Comparison of ENCODE assay signal across 2 cellular contexts in the genomic region with DNA sequence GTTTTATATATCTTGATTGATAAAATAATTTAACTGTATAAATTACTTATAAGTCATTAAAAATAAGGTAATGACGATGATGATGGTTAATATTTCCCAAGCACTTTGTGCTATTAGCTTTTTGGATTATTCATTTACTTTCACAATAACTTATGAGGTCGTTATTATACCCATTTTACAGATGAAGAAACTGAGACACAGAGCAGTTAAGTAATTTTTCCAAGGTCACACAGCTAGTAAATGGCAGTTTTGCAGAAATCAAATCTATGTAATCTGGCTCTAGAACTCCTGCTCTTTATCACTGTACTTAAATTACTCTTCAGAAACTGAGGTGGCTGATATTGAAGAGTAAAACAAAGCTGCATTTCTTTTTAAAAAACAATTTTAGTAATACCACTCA.
TF ChIP-seq lines count a peak whose summit lies in the region.

No MANE protein-coding gene starts in this region.

TF ChIP-seq in HepG2, 621 proteins besides CTCF, POLR2A, EP300 and RAD21:
- no peak for TF ChIP-seq ZNF546 (CRISPR knock-in tag; conservative IDR thresholded peaks at IDR 0.05)
- peak; percentile 94 for TF ChIP-seq ZNF629 (CRISPR knock-in tag; conservative IDR thresholded peaks at IDR 0.05)
- TF ChIP-seq FOXK1 (CRISPR knock-in tag; IDR thresholded peaks at IDR 0.05; ENCODE audit: borderline replicate concordance, low read depth): no peak
- TF ChIP-seq RXRB (CRISPR knock-in tag; IDR thresholded peaks at IDR 0.05; ENCODE audit: borderline replicate concordance): no peak
- TF ChIP-seq PRDM4 (CRISPR knock-in tag; IDR thresholded peaks at IDR 0.05; ENCODE audit: borderline replicate concordance): no peak
- TF ChIP-seq, protein P1, sequence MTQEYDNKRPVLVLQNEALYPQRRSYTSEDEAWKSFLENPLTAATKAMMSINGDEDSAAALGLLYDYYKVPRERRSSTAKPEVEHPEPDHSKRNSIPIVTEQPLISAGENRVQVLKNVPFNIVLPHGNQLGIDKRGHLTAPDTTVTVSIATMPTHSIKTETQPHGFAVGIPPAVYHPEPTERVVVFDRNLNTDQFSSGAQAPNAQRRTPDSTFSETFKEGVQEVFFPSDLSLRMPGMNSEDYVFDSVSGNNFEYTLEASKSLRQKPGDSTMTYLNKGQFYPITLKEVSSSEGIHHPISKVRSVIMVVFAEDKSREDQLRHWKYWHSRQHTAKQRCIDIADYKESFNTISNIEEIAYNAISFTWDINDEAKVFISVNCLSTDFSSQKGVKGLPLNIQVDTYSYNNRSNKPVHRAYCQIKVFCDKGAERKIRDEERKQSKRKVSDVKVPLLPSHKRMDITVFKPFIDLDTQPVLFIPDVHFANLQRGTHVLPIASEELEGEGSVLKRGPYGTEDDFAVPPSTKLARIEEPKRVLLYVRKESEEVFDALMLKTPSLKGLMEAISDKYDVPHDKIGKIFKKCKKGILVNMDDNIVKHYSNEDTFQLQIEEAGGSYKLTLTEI (CRISPR knock-in tag; conservative IDR thresholded peaks at IDR 0.05): no peak
- TF ChIP-seq RORA (CRISPR knock-in tag; IDR thresholded peaks at IDR 0.05): no peak
- TF ChIP-seq RCOR2 (CRISPR knock-in tag; IDR thresholded peaks at IDR 0.05): peak; percentile 44; the same call in 1 of the 2 replicates
- no peak for TF ChIP-seq NFE2L2 (IDR thresholded peaks at IDR 0.05; ENCODE audit: low read length)
- peak; percentile 47; the same call in 1 of the 2 replicates for TF ChIP-seq ATF7 (IDR thresholded peaks at IDR 0.05)
- no peak for TF ChIP-seq ATF7 (CRISPR knock-in tag; IDR thresholded peaks at IDR 0.05)
- TF ChIP-seq HOXA3 (CRISPR knock-in tag; IDR thresholded peaks at IDR 0.05): no peak
- TF ChIP-seq CHD4 (IDR thresholded peaks at IDR 0.05; ENCODE audit: borderline replicate concordance, low read length): peak; percentile 96; the same call in 1 of the 2 replicates
- TF ChIP-seq TP53 (CRISPR knock-in tag; conservative IDR thresholded peaks at IDR 0.05): no peak
- TF ChIP-seq KDM1A (CRISPR knock-in tag; IDR thresholded peaks at IDR 0.05): peak; percentile 53; the same call in 1 of the 2 replicates

TF ChIP-seq in K562, 482 proteins besides CTCF, POLR2A, EP300 and RAD21:
- TF ChIP-seq CBX3 (IDR thresholded peaks at IDR 0.05; ENCODE audit: borderline replicate concordance in 1 of 2, low read length in 2 of 2) (peak in 1 of 2 experiments; percentile 52; a peak in 1 of 3 replicates), ZFP91 (CRISPR knock-in tag; IDR thresholded peaks at IDR 0.05) (no peak), ZNF143 (CRISPR knock-in tag; IDR thresholded peaks at IDR 0.05) (no peak), CBX1 (IDR thresholded peaks at IDR 0.05; ENCODE audit: low read depth) (peak; percentile 52; the same call in 1 of the 2 replicates), HDAC2 (IDR thresholded peaks at IDR 0.05) (peak; percentile 52; the same call in 1 of the 2 replicates), CHD4 (IDR thresholded peaks at IDR 0.05; ENCODE audit: insufficient read depth, insufficient replicate concordance, low read depth, low read length, poor library complexity, severe bottlenecking) (peak; percentile 88), DACH1 (IDR thresholded peaks at IDR 0.05; ENCODE audit: partially characterized antibody) (peak; percentile 29), ESRRA (IDR thresholded peaks at IDR 0.05; ENCODE audit: borderline replicate concordance, low read depth) (peak; percentile 53; the same call in 1 of the 2 replicates), RBM25 (IDR thresholded peaks at IDR 0.05; ENCODE audit: low read depth, low read length, severe bottlenecking) (peak; percentile 100), CGGBP1 (CRISPR knock-in tag; IDR thresholded peaks at IDR 0.05) (0 out of 2 replicates have a peak, but pooled peaks have one; percentile 28), SIN3A (IDR thresholded peaks at IDR 0.05; ENCODE audit: borderline replicate concordance in 2 of 2, control insufficient read depth in 1 of 2, low read depth in 2 of 2, low read length in 2 of 2) (no peak), ZNF174 (CRISPR knock-in tag; IDR thresholded peaks at IDR 0.05) (no peak), RCOR1 (IDR thresholded peaks at IDR 0.05; ENCODE audit: borderline replicate concordance in 1 of 2, low read depth in 2 of 2, low read length in 2 of 2) (peak in 1 of 2 experiments; percentile 73; a peak in 1 of 4 replicates), MTA2 (IDR thresholded peaks at IDR 0.05; ENCODE audit: low read depth) (no peak), HDAC1 (IDR thresholded peaks at IDR 0.05) (0 out of 4 replicates have a peak, but pooled peaks of 1 of the 2 experiments have one; percentile 14), ZFP36 (IDR thresholded peaks at IDR 0.05; ENCODE audit: low read depth, low read length, partially characterized antibody) (peak; percentile 61), SMARCA5 (IDR thresholded peaks at IDR 0.05) (peak; percentile 92), TAL1 (IDR thresholded peaks at IDR 0.05) (no peak), ILK (tag; IDR thresholded peaks at IDR 0.05; ENCODE audit: borderline replicate concordance, low read depth) (no peak), JUND (IDR thresholded peaks at IDR 0.05; ENCODE audit: borderline replicate concordance, low read depth, low read length) (no peak), JUND (tag; IDR thresholded peaks at IDR 0.05; ENCODE audit: borderline replicate concordance, low read depth, low read length) (peak; percentile 70; the same call in 2 of the 3 replicates), ELK3 (CRISPR knock-in tag; IDR thresholded peaks at IDR 0.05) (no peak), ARNT (IDR thresholded peaks at IDR 0.05) (0 out of 4 replicates have a peak, but pooled peaks of 1 of the 2 experiments have one; percentile 33), BCOR (IDR thresholded peaks at IDR 0.05) (peak; percentile 96), ADNP (tag; IDR thresholded peaks at IDR 0.05) (peak; percentile 97), SRSF1 (IDR thresholded peaks at IDR 0.05; ENCODE audit: low read depth, low read length) (no peak), KDM1A (IDR thresholded peaks at IDR 0.05) (peak; percentile 69 to 87), ATF7 (IDR thresholded peaks at IDR 0.05) (peak; percentile 58; the same call in 1 of the 2 replicates), ZNF695 (CRISPR knock-in tag; IDR thresholded peaks at IDR 0.05) (no peak)
- TF ChIP-seq, protein P2, sequence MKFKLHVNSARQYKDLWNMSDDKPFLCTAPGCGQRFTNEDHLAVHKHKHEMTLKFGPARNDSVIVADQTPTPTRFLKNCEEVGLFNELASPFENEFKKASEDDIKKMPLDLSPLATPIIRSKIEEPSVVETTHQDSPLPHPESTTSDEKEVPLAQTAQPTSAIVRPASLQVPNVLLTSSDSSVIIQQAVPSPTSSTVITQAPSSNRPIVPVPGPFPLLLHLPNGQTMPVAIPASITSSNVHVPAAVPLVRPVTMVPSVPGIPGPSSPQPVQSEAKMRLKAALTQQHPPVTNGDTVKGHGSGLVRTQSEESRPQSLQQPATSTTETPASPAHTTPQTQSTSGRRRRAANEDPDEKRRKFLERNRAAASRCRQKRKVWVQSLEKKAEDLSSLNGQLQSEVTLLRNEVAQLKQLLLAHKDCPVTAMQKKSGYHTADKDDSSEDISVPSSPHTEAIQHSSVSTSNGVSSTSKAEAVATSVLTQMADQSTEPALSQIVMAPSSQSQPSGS (CRISPR knock-in tag; IDR thresholded peaks at IDR 0.05): peak; percentile 46; the same call in 1 of the 2 replicates
- TF ChIP-seq, protein P3, sequence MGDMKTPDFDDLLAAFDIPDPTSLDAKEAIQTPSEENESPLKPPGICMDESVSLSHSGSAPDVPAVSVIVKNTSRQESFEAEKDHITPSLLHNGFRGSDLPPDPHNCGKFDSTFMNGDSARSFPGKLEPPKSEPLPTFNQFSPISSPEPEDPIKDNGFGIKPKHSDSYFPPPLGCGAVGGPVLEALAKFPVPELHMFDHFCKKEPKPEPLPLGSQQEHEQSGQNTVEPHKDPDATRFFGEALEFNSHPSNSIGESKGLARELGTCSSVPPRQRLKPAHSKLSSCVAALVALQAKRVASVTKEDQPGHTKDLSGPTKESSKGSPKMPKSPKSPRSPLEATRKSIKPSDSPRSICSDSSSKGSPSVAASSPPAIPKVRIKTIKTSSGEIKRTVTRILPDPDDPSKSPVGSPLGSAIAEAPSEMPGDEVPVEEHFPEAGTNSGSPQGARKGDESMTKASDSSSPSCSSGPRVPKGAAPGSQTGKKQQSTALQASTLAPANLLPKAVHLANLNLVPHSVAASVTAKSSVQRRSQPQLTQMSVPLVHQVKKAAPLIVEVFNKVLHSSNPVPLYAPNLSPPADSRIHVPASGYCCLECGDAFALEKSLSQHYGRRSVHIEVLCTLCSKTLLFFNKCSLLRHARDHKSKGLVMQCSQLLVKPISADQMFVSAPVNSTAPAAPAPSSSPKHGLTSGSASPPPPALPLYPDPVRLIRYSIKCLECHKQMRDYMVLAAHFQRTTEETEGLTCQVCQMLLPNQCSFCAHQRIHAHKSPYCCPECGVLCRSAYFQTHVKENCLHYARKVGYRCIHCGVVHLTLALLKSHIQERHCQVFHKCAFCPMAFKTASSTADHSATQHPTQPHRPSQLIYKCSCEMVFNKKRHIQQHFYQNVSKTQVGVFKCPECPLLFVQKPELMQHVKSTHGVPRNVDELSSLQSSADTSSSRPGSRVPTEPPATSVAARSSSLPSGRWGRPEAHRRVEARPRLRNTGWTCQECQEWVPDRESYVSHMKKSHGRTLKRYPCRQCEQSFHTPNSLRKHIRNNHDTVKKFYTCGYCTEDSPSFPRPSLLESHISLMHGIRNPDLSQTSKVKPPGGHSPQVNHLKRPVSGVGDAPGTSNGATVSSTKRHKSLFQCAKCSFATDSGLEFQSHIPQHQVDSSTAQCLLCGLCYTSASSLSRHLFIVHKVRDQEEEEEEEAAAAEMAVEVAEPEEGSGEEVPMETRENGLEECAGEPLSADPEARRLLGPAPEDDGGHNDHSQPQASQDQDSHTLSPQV (IDR thresholded peaks at IDR 0.05): no peak
